In the genomic region with DNA sequence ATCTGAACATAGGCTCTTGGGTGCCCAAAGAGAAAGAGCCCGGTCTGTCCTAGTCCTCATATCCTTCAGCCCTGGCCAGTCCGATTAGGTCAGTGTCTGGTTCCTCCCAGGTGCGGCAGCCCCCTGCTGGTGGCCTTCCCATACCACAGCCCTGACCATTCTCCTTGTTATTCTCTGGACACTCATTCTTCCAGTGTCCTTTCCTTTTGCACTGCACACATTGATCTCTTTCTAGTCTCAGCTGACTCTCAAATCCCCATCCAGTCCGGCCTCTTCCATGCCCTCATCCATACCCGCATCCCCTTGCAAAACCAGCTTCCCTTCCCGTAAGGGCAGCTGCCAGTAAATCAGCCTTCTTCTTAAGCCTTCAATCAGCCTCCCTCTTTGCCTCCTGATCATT, we compare ENCODE assay signal across 10 cellular contexts.
A peak's percentile ranks its signal among the peaks of the same experiment; 100 is the strongest.
DNase-seq lines count a peak whose midpoint lies in the region; ATAC-seq and TF ChIP-seq lines count a peak whose summit lies in the region.
"Had no signal": no experiment of that assay in that cellular context is flagged by ENCODE, and none has a peak within 500 bp of the region (broad histone marks: within the 10 kb centered on the region; RNA-seq: fewer than 3 reads in every experiment).

No MANE protein-coding gene starts in this region.

- CTCF ChIA-PET in CD4-positive, alpha-beta T cell (lab: Charles Lee): interaction anchor here (0.8 to 5.2 kb wide), 4 partner anchors 10 to 30 kb away, joined by 3 to 42 read pairs (median 11); no protein-coding TSS in a partner anchor
- CTCF ChIA-PET in T-cell (lab: Charles Lee): interaction anchor here in 1 of 2 donors (1.2 kb wide), 1 partner anchor 30 kb away, joined by 6 read pairs; no protein-coding TSS in a partner anchor

- no peak for DNase-seq in CD4-positive, alpha-beta T cell
- DNase-seq in GM13977 (ENCODE audit: low spot score) (no peak), T-cell (no peak), mesothelial cell of epicardium (ENCODE audit: low spot score in 2 of 2, unreplicated experiment in 2 of 2) (no peak), SIG-M5 treated with dmso at 0.1 percent for 504 hours (lab: John Stamatoyannopoulos, UW; ENCODE audit: unreplicated experiment) (no peak), NCI-H187 treated with DMSO at 0.1 percent for 48 hours (lab: John Stamatoyannopoulos, UW) (no peak)
- no peak for DNase-seq in stimulated activated CD4-positive, alpha-beta T cell treated with anti-CD3 and anti-CD28 coated beads, Interleukin-2, amount 100 ng/mL, for 48 hours
- DNase-seq: NCI-H446 treated with DMSO at 0.1 percent for 48 hours, right cardiac atrium had no signal

- H3K4me1 Mint-ChIP-seq in CD4-positive, alpha-beta T cell (ENCODE audit: low read depth): peaks cover 46% of the 10 kb centered on the region
- H3K4me1 Mint-ChIP-seq in T-cell: peaks cover 36 to 52% (median 38%) of the 10 kb centered on the region in 3 donors
- H3K4me1 Mint-ChIP-seq in mesothelial cell of epicardium: no peaks in the 10 kb centered on the region

- peak; percentile 24 for TF ChIP-seq CTCF in CD4-positive, alpha-beta T cell (IDR thresholded peaks at IDR 0.05)
- TF ChIP-seq CTCF in GM13977 (IDR thresholded peaks at IDR 0.05; ENCODE audit: extremely low read depth, insufficient read depth, missing control alignments) (peak; percentile 39), mesothelial cell of epicardium (IDR thresholded peaks at IDR 0.05; ENCODE audit: unreplicated experiment) (peak; percentile 8)

- no peaks in the 10 kb centered on the region for H3K27me3 Mint-ChIP-seq in CD4-positive, alpha-beta T cell
- H3K27me3 Mint-ChIP-seq in T-cell (no peaks in the 10 kb centered on the region), mesothelial cell of epicardium (ENCODE audit: low read depth) (no peaks in the 10 kb centered on the region)

- intact Hi-C loops in CD4-positive, alpha-beta T cell (cut with DNase I, micrococcal nuclease): no loop called here

- no peak overlapping the region for H3K27ac ChIP-seq in CD4-positive, alpha-beta T cell (ENCODE audit: low read depth, low read length)

- H3K36me3 Mint-ChIP-seq in CD4-positive, alpha-beta T cell (ENCODE audit: low read depth): peaks cover 9% of the 10 kb centered on the region
- H3K36me3 Mint-ChIP-seq in T-cell: no peaks in the 10 kb centered on the region
- H3K36me3 Mint-ChIP-seq in mesothelial cell of epicardium: no peaks in the 10 kb centered on the region

- no peaks in the 10 kb centered on the region for H3K27me3 ChIP-seq in CD4-positive, alpha-beta T cell (ENCODE audit: control insufficient read depth, insufficient read depth, low read length)

- H3K4me3 Mint-ChIP-seq in CD4-positive, alpha-beta T cell: peak overlapping the region; percentile 2
- H3K4me3 Mint-ChIP-seq in T-cell: peak overlapping the region in 2 of 3 donors; percentile 1 to 15
- H3K4me3 Mint-ChIP-seq in mesothelial cell of epicardium: no peak overlapping the region

- no peak overlapping the region for H3K27ac Mint-ChIP-seq in CD4-positive, alpha-beta T cell
- H3K27ac Mint-ChIP-seq in T-cell (peak overlapping the region in 1 of 2 donors; percentile 94), mesothelial cell of epicardium (no peak overlapping the region)

- no peaks in the 10 kb centered on the region for H3K9me3 ChIP-seq in CD4-positive, alpha-beta T cell (ENCODE audit: control insufficient read depth, low read length)

- POLR2A ChIA-PET in CD4-positive, alpha-beta T cell (lab: Charles Lee): no interaction called here
- POLR2A ChIA-PET in T-cell (lab: Charles Lee): no interaction called here

- no peaks in the 10 kb centered on the region for H3K9me3 Mint-ChIP-seq in CD4-positive, alpha-beta T cell
- no peaks in the 10 kb centered on the region for H3K9me3 Mint-ChIP-seq in T-cell
- peaks cover 80% of the 10 kb centered on the region for H3K9me3 Mint-ChIP-seq in mesothelial cell of epicardium

- in situ Hi-C loops in GM13977 (cut with MboI; ENCODE audit: low pct_unique_long_range_greater_than_20kb, low sequenced_read_pairs, unreplicated experiment): no loop called here

- ATAC-seq in CD4-positive, alpha-beta T cell (ENCODE audit: poor library complexity): no peak
- no peak for ATAC-seq in T-cell (replicated peaks in 1 of 4)
- ATAC-seq in HG03354 (IDR thresholded peaks at IDR 0.05; ENCODE audit: poor library complexity, severe bottlenecking, unreplicated experiment): no peak
